In genomic region chr22:50731811-50732624, GRCh38 we compare ENCODE assay signal across 8 cellular contexts. TPM values are rescaled to one million over a fixed set of nuclear protein-coding genes. Genes with fewer than 3 reads are reported as not detected.
A peak's percentile ranks its signal among the peaks of the same experiment; 100 is the strongest.
DNase-seq lines count a peak whose midpoint lies in the region; ATAC-seq and TF ChIP-seq lines count a peak whose summit lies in the region.

No MANE protein-coding gene starts in this region.

- H3K4me1 Mint-ChIP-seq in activated CD4-positive, alpha-beta T cell treated with anti-CD3 and anti-CD28 coated beads, Interleukin-2, amount 10 ng/mL, durations not matched to agents 7 days and 5 days: peaks cover 2% of the 10 kb centered on the region

- peak overlapping the region; percentile 41 for H2BK15ac ChIP-seq in mesenchymal stem cell (ENCODE audit: low read depth, poor library complexity, severe bottlenecking)

- in situ Hi-C loops in G401 (cut with HindIII; ENCODE audit: low sequenced_read_pairs): no loop called here

- peak; percentile 72 for TF ChIP-seq CTCF in NB4 (IDR thresholded peaks at IDR 0.05; ENCODE audit: low read depth, low read length)

- H3K27ac Mint-ChIP-seq in activated CD4-positive, alpha-beta T cell treated with anti-CD3 and anti-CD28 coated beads, Interleukin-2, amount 10 ng/mL, durations not matched to agents 7 days and 5 days: no peak overlapping the region

- no peaks in the 10 kb centered on the region for H3K9me3 Mint-ChIP-seq in activated CD4-positive, alpha-beta T cell treated with anti-CD3 and anti-CD28 coated beads, Interleukin-2, amount 10 ng/mL, durations not matched to agents 7 days and 5 days

- no peak for ATAC-seq in HG03571 (IDR thresholded peaks at IDR 0.05; ENCODE audit: unreplicated experiment)

- peak overlapping the region; percentile 63 for H4K8ac ChIP-seq in mesenchymal stem cell (ENCODE audit: low read length)

- peak overlapping the region; percentile 48 for H4K91ac ChIP-seq in mesenchymal stem cell (ENCODE audit: low read length)

- no peaks in the 10 kb centered on the region for H3K79me1 ChIP-seq in mesenchymal stem cell (replicated peaks; ENCODE audit: low read length, poor library complexity, severe bottlenecking)

- no peak overlapping the region for H3K4me3 Mint-ChIP-seq in activated CD4-positive, alpha-beta T cell treated with anti-CD3 and anti-CD28 coated beads, Interleukin-2, amount 10 ng/mL, durations not matched to agents 7 days and 5 days

- H2BK120ac ChIP-seq in mesenchymal stem cell (ENCODE audit: low read depth, low read length): no peak overlapping the region

- peaks cover 0 to 4% of the 10 kb centered on the region in 2 experiments for H3K36me3 ChIP-seq in mesenchymal stem cell (ENCODE audit: control insufficient read depth in 1 of 2, insufficient read depth in 2 of 2, low read depth in 1 of 2, low read length in 2 of 2)

- no peak overlapping the region for H3K4ac ChIP-seq in mesenchymal stem cell (ENCODE audit: low read depth in 1 of 2, low read length in 2 of 2)

- no peak overlapping the region for H3K27ac ChIP-seq in mesenchymal stem cell (ENCODE audit: low read length, poor library complexity, severe bottlenecking)

- H3K18ac ChIP-seq in mesenchymal stem cell (ENCODE audit: low read depth in 1 of 2, low read length in 2 of 2): peak overlapping the region in 1 of 2 experiments; percentile 74

- H3K36me3 Mint-ChIP-seq in activated CD4-positive, alpha-beta T cell treated with anti-CD3 and anti-CD28 coated beads, Interleukin-2, amount 10 ng/mL, durations not matched to agents 7 days and 5 days (ENCODE audit: low read depth): no peaks in the 10 kb centered on the region

- 51% methylated on average over 28 of the region's 32 CpGs for WGBS in mesenchymal stem cell

- no peak overlapping the region for H3K14ac ChIP-seq in mesenchymal stem cell (ENCODE audit: low read length in 2 of 2)

- H3K27me3 Mint-ChIP-seq in activated CD4-positive, alpha-beta T cell treated with anti-CD3 and anti-CD28 coated beads, Interleukin-2, amount 10 ng/mL, durations not matched to agents 7 days and 5 days: no peaks in the 10 kb centered on the region

- POLR2A ChIA-PET in activated CD4-positive, alpha-beta T cell treated with anti-CD3 and anti-CD28 coated beads, Interleukin-2, amount 10 ng/mL, durations not matched to agents 7 days and 5 days (lab: Charles Lee): no interaction called here

- no peak overlapping the region for H2AK5ac ChIP-seq in mesenchymal stem cell (ENCODE audit: low read length, severe bottlenecking)

- CTCF ChIA-PET in activated CD4-positive, alpha-beta T cell treated with anti-CD3 and anti-CD28 coated beads, Interleukin-2, amount 10 ng/mL, durations not matched to agents 7 days and 5 days (lab: Charles Lee): interaction anchor here (1.5 kb wide), 1 partner anchor 10 kb away, joined by 5 read pairs; no protein-coding TSS in a partner anchor

- H3K4me2 ChIP-seq in mesenchymal stem cell (ENCODE audit: low read length, poor library complexity, severe bottlenecking): no peak overlapping the region

- H2BK5ac ChIP-seq in mesenchymal stem cell (ENCODE audit: low read depth, low read length, poor library complexity, severe bottlenecking): no peak overlapping the region

- no peak overlapping the region for H3K23ac ChIP-seq in mesenchymal stem cell (ENCODE audit: low read length in 2 of 2)

- peaks cover 9% of the 10 kb centered on the region for H3K4me1 ChIP-seq in mesenchymal stem cell (ENCODE audit: control insufficient read depth, insufficient read depth, low read depth, low read length)

- no peak overlapping the region for H3K4me3 ChIP-seq in NB4 (ENCODE audit: low read depth, low read length)
- no peak overlapping the region for H3K4me3 ChIP-seq in mesenchymal stem cell (ENCODE audit: insufficient read depth in 1 of 2, low read depth in 1 of 2, low read length in 2 of 2)

- H3K9ac ChIP-seq in mesenchymal stem cell (ENCODE audit: low read length): peak overlapping the region; percentile 66

- peak overlapping the region in 1 of 2 experiments; percentile 57 for H2BK12ac ChIP-seq in mesenchymal stem cell (ENCODE audit: low read length in 2 of 2)

- no peak overlapping the region for H2AFZ ChIP-seq in mesenchymal stem cell (ENCODE audit: low read depth, low read length)

- DNase-seq in G401 (ENCODE audit: low spot score): peak; percentile 74
- peak; percentile 71 for DNase-seq in NB4 (ENCODE audit: low read depth)
- peak; percentile 57 for DNase-seq in activated CD4-positive, alpha-beta T cell treated with anti-CD3 and anti-CD28 coated beads, Interleukin-2, amount 10 ng/mL, durations not matched to agents 7 days and 5 days
- DNase-seq in dedifferentiated amniotic fluid mesenchymal stem cell (ENCODE audit: extremely low spot score): peak; percentile 17
- DNase-seq in mesenchymal stem cell: peak; percentile 34
- peak; percentile 7 to 35 for DNase-seq in stimulated activated CD8-positive, alpha-beta memory T cell treated with anti-CD3 and anti-CD28 coated beads, Interleukin-7, amount 100 ng/mL, for 4 hours (ENCODE audit: low read depth in 2 of 2)
- DNase-seq in pons (ENCODE audit: low spot score): no peak

- no peaks in the 10 kb centered on the region for H3K9me3 ChIP-seq in mesenchymal stem cell (ENCODE audit: control insufficient read depth, low read length)

- peaks cover 28 to 43% of the 10 kb centered on the region in 2 experiments for H3K27me3 ChIP-seq in mesenchymal stem cell (ENCODE audit: control insufficient read depth in 1 of 2, insufficient read depth in 1 of 2, low read length in 2 of 2)

- no peak for TF ChIP-seq POLR2A in NB4 (IDR thresholded peaks at IDR 0.05; ENCODE audit: extremely low read depth, insufficient read length)

RNA-seq across cellular contexts. Expression of gene ACR, which starts 6.0 kb away (rescaled TPM):
- not detected in 2 replicates for total RNA-seq in G401 (2014; rRNA removed; shearing (Covaris generic))
- total RNA-seq in activated CD4-positive, alpha-beta T cell treated with anti-CD3 and anti-CD28 coated beads, Interleukin-2, amount 10 ng/mL, durations not matched to agents 7 days and 5 days: not detected
- 0.03 TPM for polyA plus RNA-seq in mesenchymal stem cell (2013, experiment 1 of 2)
- not detected for polyA plus RNA-seq in mesenchymal stem cell (2013, experiment 2 of 2)

RNA-seq across cellular contexts. Expression of gene RABL2B, which starts 51.4 kb away (rescaled TPM):
- 21.1 and 24.8 TPM in 2 replicates for total RNA-seq in G401 (2014; rRNA removed; shearing (Covaris generic))
- 10 to 100 TPM; 28.2 to 29.0 TPM for total RNA-seq in activated CD4-positive, alpha-beta T cell treated with anti-CD3 and anti-CD28 coated beads, Interleukin-2, amount 10 ng/mL, durations not matched to agents 7 days and 5 days
- 18.5 TPM for polyA plus RNA-seq in mesenchymal stem cell (2013, experiment 1 of 2)
- 16.0 TPM for polyA plus RNA-seq in mesenchymal stem cell (2013, experiment 2 of 2)

RNA-seq across cellular contexts. Expression of gene SHANK3, which starts 59.4 kb away (rescaled TPM):
- 3.6 and 5.0 TPM in 2 replicates for total RNA-seq in G401 (2014; rRNA removed; shearing (Covaris generic))
- under 1 TPM; 0.02 to 0.04 TPM for total RNA-seq in activated CD4-positive, alpha-beta T cell treated with anti-CD3 and anti-CD28 coated beads, Interleukin-2, amount 10 ng/mL, durations not matched to agents 7 days and 5 days
- 2.1 TPM for polyA plus RNA-seq in mesenchymal stem cell (2013, experiment 1 of 2)
- polyA plus RNA-seq in mesenchymal stem cell (2013, experiment 2 of 2): 2.1 TPM
